In genomic region chr19:51546650-51547396, GRCh38 we compare ENCODE assay signal across 1 cellular context.
A peak's percentile ranks its signal among the peaks of the same experiment; 100 is the strongest.
TF ChIP-seq lines count a peak whose summit lies in the region.

No MANE protein-coding gene starts in this region.

TF ChIP-seq in K562, 482 proteins besides CTCF, POLR2A, EP300 and RAD21 (continued from another document):
- TF ChIP-seq ZBTB40 (IDR thresholded peaks at IDR 0.05) (peak; percentile 33; the same call in 1 of the 2 replicates), ZBTB40 (CRISPR knock-in tag; IDR thresholded peaks at IDR 0.05) (no peak), ZNF239 (CRISPR knock-in tag; IDR thresholded peaks at IDR 0.05) (peak; percentile 60), MGA (IDR thresholded peaks at IDR 0.05) (peak; percentile 91), ARNT (IDR thresholded peaks at IDR 0.05) (peak; percentile 92 to 96), ZNF311 (CRISPR knock-in tag; IDR thresholded peaks at IDR 0.05) (peak; percentile 1; the same call in 1 of the 2 replicates), ELF1 (tag; IDR thresholded peaks at IDR 0.05) (peak; percentile 66)
